ENCODE assay signal across 8 cellular contexts in the genomic region with DNA sequence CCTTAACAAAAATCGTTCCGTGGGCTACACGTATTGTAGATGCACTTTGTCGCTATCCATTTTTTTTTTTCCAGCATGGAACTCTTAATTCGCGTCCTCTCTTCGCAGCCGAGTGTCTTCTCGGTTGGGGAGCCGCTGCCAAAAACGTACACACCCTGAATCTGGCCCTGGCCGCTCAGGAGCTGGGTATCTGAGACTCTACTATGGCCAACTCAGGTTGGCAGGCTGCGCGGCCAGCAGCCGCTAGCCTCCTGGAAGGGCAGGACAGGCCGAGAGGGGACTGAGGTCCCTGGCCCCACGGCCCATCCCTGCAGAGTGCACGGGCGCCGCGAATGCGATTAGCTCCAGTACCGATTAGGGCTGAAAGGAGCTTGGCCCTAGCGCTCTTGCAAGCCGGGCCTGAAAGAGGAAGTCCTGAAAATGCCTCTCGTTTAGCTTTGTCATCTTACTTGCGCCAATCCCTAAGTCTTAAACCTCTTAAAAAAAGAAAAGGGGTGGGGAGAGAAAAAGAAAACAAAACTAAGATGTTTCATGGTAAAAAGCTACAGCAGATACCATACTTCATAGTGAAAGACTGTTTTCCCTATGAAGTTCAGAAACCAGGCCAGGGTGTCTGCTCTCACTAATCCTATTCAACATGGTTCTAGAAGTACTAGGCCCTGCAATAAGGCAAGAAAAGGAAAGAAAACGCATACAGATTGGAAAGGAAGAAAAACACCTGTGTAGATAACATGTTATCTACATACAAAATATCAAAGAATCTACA.
DNase-seq lines count a peak whose midpoint lies in the region; ATAC-seq and FAIRE-seq lines count a peak whose summit lies in the region.

No MANE protein-coding gene starts in this region.

- no peak for FAIRE-seq in HTR-8/SVneo (lab: Jason Lieb, UNC)

- H3K4me1 Mint-ChIP-seq in IgD-negative memory B cell: peaks cover 15 to 22% (median 16%) of the 10 kb centered on the region in 3 donors
- H3K4me1 Mint-ChIP-seq in activated CD4-positive, alpha-beta memory T cell treated with anti-CD3 and anti-CD28 coated beads for 36 hours (ENCODE audit: low read depth): peaks cover 21% of the 10 kb centered on the region

- DNase-seq in DMS53 (lab: John Stamatoyannopoulos, UW) (peak; percentile 87), midbrain (lab: John Stamatoyannopoulos, UW) (peak; percentile 33), HTR-8/SVneo (ENCODE audit: insufficient read length, low spot score) (no peak)
- peak; percentile 72 for DNase-seq in activated CD4-positive, alpha-beta memory T cell treated with anti-CD3 and anti-CD28 coated beads for 36 hours
- peak; percentile 11 for DNase-seq in effector CD8-positive, alpha-beta T cell (lab: John Stamatoyannopoulos, UW)
- DNase-seq in stimulated activated CD8-positive, alpha-beta memory T cell treated with anti-CD3 and anti-CD28 coated beads, Interleukin-4, amount 100 ng/mL, for 24 hours (ENCODE audit: low read depth): peak; percentile 26

- H3K27ac Mint-ChIP-seq in IgD-negative memory B cell: peak overlapping the region; percentile 93 to 100 (median 99)
- H3K27ac Mint-ChIP-seq in activated CD4-positive, alpha-beta memory T cell treated with anti-CD3 and anti-CD28 coated beads for 36 hours: peak overlapping the region; percentile 99

- peaks cover 0 to 4% (median 3%) of the 10 kb centered on the region in 3 donors for H3K9me3 Mint-ChIP-seq in IgD-negative memory B cell
- peaks cover 5% of the 10 kb centered on the region for H3K9me3 Mint-ChIP-seq in activated CD4-positive, alpha-beta memory T cell treated with anti-CD3 and anti-CD28 coated beads for 36 hours

- peak; percentile 53 for ATAC-seq in GM21423 (IDR thresholded peaks at IDR 0.05; ENCODE audit: unreplicated experiment)

- intact Hi-C loops in activated CD4-positive, alpha-beta memory T cell treated with anti-CD3 and anti-CD28 coated beads for 36 hours (cut with micrococcal nuclease): loop anchor here (1.0 to 5.0 kb wide), 7 partner anchors 114 to 400 kb away; a partner anchor contains a TSS

- POLR2A ChIA-PET in activated CD4-positive, alpha-beta memory T cell treated with anti-CD3 and anti-CD28 coated beads for 36 hours (lab: Charles Lee): interaction anchor here (0.8 to 3.3 kb wide), 10 partner anchors 9 to 244 kb away, joined by 3 to 25 read pairs (median 4); a partner anchor contains a TSS

- peak overlapping the region; percentile 96 to 100 (median 99) for H3K4me3 Mint-ChIP-seq in IgD-negative memory B cell
- peak overlapping the region; percentile 95 for H3K4me3 Mint-ChIP-seq in activated CD4-positive, alpha-beta memory T cell treated with anti-CD3 and anti-CD28 coated beads for 36 hours

- H3K36me3 Mint-ChIP-seq in IgD-negative memory B cell: peaks cover 2% of the 10 kb centered on the region
- peaks cover 4% of the 10 kb centered on the region for H3K36me3 Mint-ChIP-seq in activated CD4-positive, alpha-beta memory T cell treated with anti-CD3 and anti-CD28 coated beads for 36 hours

- H3K27me3 Mint-ChIP-seq in IgD-negative memory B cell: no peaks in the 10 kb centered on the region
- H3K27me3 Mint-ChIP-seq in activated CD4-positive, alpha-beta memory T cell treated with anti-CD3 and anti-CD28 coated beads for 36 hours: no peaks in the 10 kb centered on the region

- CTCF ChIA-PET in activated CD4-positive, alpha-beta memory T cell treated with anti-CD3 and anti-CD28 coated beads for 36 hours (lab: Charles Lee): interaction anchor here (0.6 to 5.5 kb wide), 21 partner anchors 9 to 265 kb away, joined by 3 to 62 read pairs (median 4); a partner anchor contains a TSS
